Comparison of ENCODE assay signal across 8 cellular contexts in genomic region chr1:209601809-209602657, GRCh38. TPM values are rescaled to one million over a fixed set of nuclear protein-coding genes. Genes with fewer than 3 reads are reported as not detected.
DNase-seq lines count a peak whose midpoint lies in the region; ATAC-seq and TF ChIP-seq lines count a peak whose summit lies in the region.

No MANE protein-coding gene starts in this region.

- intact Hi-C loops in Right ventricle myocardium inferior (cut with DNase I) (loop anchor here (1.0 to 2.0 kb wide), 2 partner anchors 25 to 91 kb away; no protein-coding TSS in a partner anchor), cardiac septum (cut with DNase I) (loop anchor here (1.0 to 2.0 kb wide), 3 partner anchors 25 to 147 kb away; no protein-coding TSS in a partner anchor), mammary epithelial cell (cut with micrococcal nuclease) (loop anchor here (1.0 kb wide), 5 partner anchors 25 to 145 kb away; no protein-coding TSS in a partner anchor)

- H3K27ac ChIP-seq in HL-60 (replicated peaks) = no peak overlapping the region
- H3K27ac ChIP-seq in mammary epithelial cell (ENCODE audit: insufficient read depth, low read depth, low read length) = no peak overlapping the region

- no peak overlapping the region for H3K9ac ChIP-seq in mammary epithelial cell (ENCODE audit: insufficient read depth, low read length)

- H3K4me3 ChIP-seq in HL-60 (replicated peaks; ENCODE audit: insufficient read depth, low read length) = no peak overlapping the region
- no peak overlapping the region for H3K4me3 ChIP-seq in mammary epithelial cell (replicated peaks in 1 of 3; ENCODE audit: insufficient read depth in 1 of 3, low read depth in 2 of 3, low read length in 3 of 3)

- WGBS in mammary epithelial cell (ENCODE audit: low coverage, missing lambda C conversion rate) = 35% methylated on average over 6 of the region's 6 CpGs

- peak; percentile 85 for ATAC-seq in Right ventricle myocardium inferior
- ATAC-seq in stimulated activated naive CD8-positive, alpha-beta T cell treated with anti-CD3 and anti-CD28 coated beads, Interleukin-15, Interleukin-2, amounts not matched to agents 100 U/mL and 50 U/mL, for 24 hours = peak; percentile 79

- in situ Hi-C loops in mammary epithelial cell (cut with MboI; ENCODE audit: low sequenced_read_pairs in 2 of 2) = no loop called here

- no peak overlapping the region for H2AFZ ChIP-seq in mammary epithelial cell (ENCODE audit: low read depth, low read length)

- DNase-seq in Right ventricle myocardium inferior (ENCODE audit: missing footprints) = no peak
- no peak for DNase-seq in cardiac septum (ENCODE audit: low spot score)
- DNase-seq in HL-60 (ENCODE audit: low read depth in 1 of 2, low spot score in 1 of 2) = peak; percentile 25 to 53
- peak; percentile 50 for DNase-seq in RPMI8226
- DNase-seq in mammary epithelial cell = peak; percentile 61
- DNase-seq in kidney glomerular epithelial cell (lab: John Stamatoyannopoulos, UW) = peak; percentile 61
- DNase-seq in stimulated activated naive CD8-positive, alpha-beta T cell treated with anti-CD3 and anti-CD28 coated beads, Interleukin-15, Interleukin-2, amounts not matched to agents 100 U/mL and 50 U/mL, for 24 hours = peak; percentile 31
- no peak for DNase-seq in GM19238 (ENCODE audit: insufficient read length, low spot score)

- no TSS peak for BruUV-seq in mammary epithelial cell (replicated peaks; lab: Mats Ljungman, UMichigan)

- peak; percentile 80 for TF ChIP-seq CTCF in HL-60 (IDR thresholded peaks at IDR 0.05; ENCODE audit: insufficient read depth, low read length)
- TF ChIP-seq CTCF in mammary epithelial cell (conservative IDR thresholded peaks at IDR 0.05 in 1 of 2, IDR thresholded peaks at IDR 0.05 in 1 of 2; ENCODE audit: extremely low read depth in 1 of 2, insufficient read depth in 1 of 2, low read depth in 1 of 2, low read length in 2 of 2) = peak; percentile 80 to 93

- peaks cover 1% of the 10 kb centered on the region for H3K4me1 ChIP-seq in mammary epithelial cell (ENCODE audit: insufficient read depth, low read length)

- H3K36me3 ChIP-seq in mammary epithelial cell (ENCODE audit: insufficient read depth, low read length) = no peaks in the 10 kb centered on the region

- H3K79me2 ChIP-seq in mammary epithelial cell (ENCODE audit: insufficient read depth, low read length) = no peaks in the 10 kb centered on the region

- peaks cover 20% of the 10 kb centered on the region for H3K27me3 ChIP-seq in HL-60 (ENCODE audit: insufficient read depth, poor library complexity, severe bottlenecking)
- no peaks in the 10 kb centered on the region for H3K27me3 ChIP-seq in mammary epithelial cell (ENCODE audit: insufficient read depth, low read length)

- dilution Hi-C loops in mammary epithelial cell (cut with HindIII; ENCODE audit: low sequenced_read_pairs) = no loop called here

- CTCF ChIA-PET in mammary epithelial cell (lab: Charles Lee; ENCODE audit: low non-redundant PET) = interaction anchor here (0.6 kb wide), 1 partner anchor 10 kb away, joined by 6 read pairs; no protein-coding TSS in a partner anchor

- no peak overlapping the region for H3K4me2 ChIP-seq in mammary epithelial cell (ENCODE audit: insufficient read depth, low read depth, low read length)

- no peaks in the 10 kb centered on the region for H3K9me3 ChIP-seq in mammary epithelial cell (replicated peaks; ENCODE audit: insufficient read depth, low read length)

- no peaks in the 10 kb centered on the region for H4K20me1 ChIP-seq in mammary epithelial cell (ENCODE audit: insufficient read depth, low read length)

RNA-seq across cellular contexts. Expression of gene CAMK1G, which starts 18.5 kb away (rescaled TPM):
- total RNA-seq in Right ventricle myocardium inferior (not detected), cardiac septum (not detected), mammary epithelial cell (not detected)
- polyA plus RNA-seq in mammary epithelial cell = not detected
- not detected for polyA minus RNA-seq in mammary epithelial cell

RNA-seq across cellular contexts. Expression of gene LAMB3, which starts 50.2 kb away (rescaled TPM):
- total RNA-seq in Right ventricle myocardium inferior = 5.9 TPM
- total RNA-seq in cardiac septum = 3.6 TPM
- total RNA-seq in mammary epithelial cell = 1,000 to 10,000 TPM in 1 of 2 donors, 100 to 1,000 TPM in 1; 920 to 2,749 TPM
- polyA plus RNA-seq in mammary epithelial cell = 1,283 TPM
- polyA minus RNA-seq in mammary epithelial cell = 1,625 TPM

Comparison
In these comparisons a context has a peak if more than half of its experiments do, and no peak if none do; other contexts are left out.
1. DNase-seq: peak in HL-60 (2 of 2), RPMI8226 (single experiment), mammary epithelial cell (single experiment), kidney glomerular epithelial cell (single experiment) and stimulated activated naive CD8-positive, alpha-beta T cell treated with anti-CD3 and anti-CD28 coated beads, Interleukin-15, Interleukin-2, amounts not matched to agents 100 U/mL and 50 U/mL, for 24 hours (single experiment); none in Right ventricle myocardium inferior (single experiment), cardiac septum (single experiment) and GM19238 (single experiment).
2. RNA of gene LAMB3, which starts 50.2 kb away (total RNA-seq): 920 to 2,749 TPM in mammary epithelial cell; 5.9 TPM in Right ventricle myocardium inferior (single experiment) and 3.6 TPM in cardiac septum (single experiment); every median in the first group is over 100 times any median in the second.